In the genomic region with DNA sequence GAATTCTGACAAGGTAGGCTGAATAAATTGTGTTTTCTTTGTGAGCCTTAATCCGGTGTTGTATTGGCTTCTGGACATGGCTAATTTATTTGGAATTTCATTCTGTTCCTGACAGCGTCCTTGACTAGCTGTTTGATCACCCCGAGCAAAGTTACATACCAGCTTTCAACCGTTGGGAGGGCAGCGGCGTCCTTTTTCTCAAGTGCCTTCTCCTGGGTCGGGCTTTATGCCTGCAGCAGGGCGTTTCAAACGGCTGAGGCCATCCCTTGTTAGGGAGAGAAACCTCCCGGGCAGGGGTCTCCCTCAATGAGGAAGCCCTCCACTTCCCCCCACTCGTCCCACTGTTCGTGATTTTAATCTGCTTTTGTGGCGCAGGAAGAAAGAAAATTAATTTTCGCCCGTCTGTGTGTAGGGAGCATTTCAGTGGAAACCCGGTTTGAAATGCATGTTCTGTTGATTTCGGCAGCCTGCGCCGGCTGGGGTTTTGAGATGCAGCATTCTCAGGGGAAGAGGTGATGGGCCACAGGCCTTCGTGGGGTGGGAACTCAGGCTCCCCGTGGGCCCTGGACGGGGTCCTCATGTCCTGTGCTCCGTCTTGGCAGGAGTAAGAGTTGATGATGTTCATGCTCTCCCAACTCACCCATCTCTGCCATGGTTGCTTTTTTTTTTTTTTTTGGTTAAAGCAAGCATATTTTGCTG, we compare ENCODE assay signal across 28 cellular contexts. TPM values are rescaled to one million over a fixed set of nuclear protein-coding genes. Genes with fewer than 3 reads are reported as not detected.
DNase-seq lines count a peak whose midpoint lies in the region; ATAC-seq, FAIRE-seq and TF ChIP-seq lines count a peak whose summit lies in the region.
"Had no signal": no experiment of that assay in that cellular context is flagged by ENCODE, and none has a peak within 500 bp of the region (broad histone marks: within the 10 kb centered on the region; RNA-seq: fewer than 3 reads in every experiment).

No MANE protein-coding gene starts in this region.

- H3K79me2 ChIP-seq in H1 (ENCODE audit: control insufficient read depth in 1 of 2, insufficient read depth in 2 of 2, low read length in 2 of 2): no peaks in the 10 kb centered on the region

- no peak overlapping the region for H3K4ac ChIP-seq in H1 (replicated peaks; ENCODE audit: insufficient read length, low read depth, low read length)

- intact Hi-C loops in Right ventricle myocardium inferior (cut with DNase I): no loop called here

- no peak overlapping the region; the same call in 1 of the 2 replicates for H2BK20ac ChIP-seq in H1 (ENCODE audit: low read length)

- WGBS in H1 (ENCODE audit: extremely low coverage in 1 of 2, insufficient coverage in 1 of 2, insufficient read length in 1 of 2, insufficient replicate concordance in 2 of 2, low coverage in 1 of 2, low lambda C conversion rate in 2 of 2, missing lambda C conversion rate in 1 of 2), 2 experiments: 72% methylated on average over 22 of the region's 23 CpGs; no CpG with 5 or more reads in 1 of the 2 experiments

- ATAC-seq in Right ventricle myocardium inferior: no peak
- ATAC-seq in HG02884 (IDR thresholded peaks at IDR 0.05; ENCODE audit: unreplicated experiment): no peak
- ATAC-seq in GM21515 (IDR thresholded peaks at IDR 0.05; ENCODE audit: unreplicated experiment): no peak
- ATAC-seq: activated CD8-positive, alpha-beta T cell treated with anti-CD3 and anti-CD28 coated beads for 36 hours; left ventricle myocardium superior; naive thymus-derived CD4-positive, alpha-beta T cell had no signal

- POLR2A ChIA-PET in H1 (lab: Charles Lee; ENCODE audit: partially characterized antibody): interaction anchor here (0.6 to 1.2 kb wide), 2 partner anchors 47 to 494 kb away, joined by 4 read pairs; no protein-coding TSS in a partner anchor

- no peaks in the 10 kb centered on the region for H3K27me3 Mint-ChIP-seq in osteocyte (ENCODE audit: unreplicated experiment)

- H4K5ac ChIP-seq in H1 (ENCODE audit: insufficient read length, low read depth, low read length): no peak overlapping the region

- no peak overlapping the region for H3K56ac ChIP-seq in H1 (replicated peaks; ENCODE audit: insufficient read length, low read depth, low read length)

- peaks cover 30% of the 10 kb centered on the region for H3K4me1 Mint-ChIP-seq in osteocyte (ENCODE audit: unreplicated experiment)
- H3K4me1 Mint-ChIP-seq: central memory CD8-positive, alpha-beta T cell had no signal

- no peak overlapping the region; the same call in 1 of the 2 replicates for H3K18ac ChIP-seq in H1 (ENCODE audit: extremely low read depth, low read length)

- TF ChIP-seq RAD21 in H1 (IDR thresholded peaks at IDR 0.05 in 1 of 2, conservative IDR thresholded peaks at IDR 0.05 in 1 of 2; ENCODE audit: low read depth in 2 of 2, low read length in 2 of 2): no peak

- H2BK120ac ChIP-seq in H1 (replicated peaks; ENCODE audit: low read depth, low read length): no peak overlapping the region

- peaks cover 5% of the 10 kb centered on the region for H3K36me3 Mint-ChIP-seq in osteocyte (ENCODE audit: unreplicated experiment)

- H2BK15ac ChIP-seq in H1 (ENCODE audit: low read length): no peak overlapping the region

- no peak overlapping the region for H3K23ac ChIP-seq in H1 (ENCODE audit: insufficient read length)

- H3K9me3 Mint-ChIP-seq in osteocyte (ENCODE audit: unreplicated experiment): peaks cover 8% of the 10 kb centered on the region

- H3K4me1 ChIP-seq in right atrium auricular region (peaks cover 0 to 26% of the 10 kb centered on the region in 2 donors), H1 (replicated peaks in 1 of 4; ENCODE audit: control insufficient read depth in 3 of 4, insufficient read depth in 4 of 4, low read length in 3 of 4) (peaks cover 0 to 10% (median 5%) of the 10 kb centered on the region in 4 experiments)

- H3K27ac Mint-ChIP-seq in osteocyte (ENCODE audit: unreplicated experiment): peak overlapping the region; percentile 45
- H3K27ac Mint-ChIP-seq: activated CD8-positive, alpha-beta T cell treated with anti-CD3 and anti-CD28 coated beads for 36 hours; activated naive CD4-positive, alpha-beta T cell treated with anti-CD3 and anti-CD28 coated beads, Interleukin-2, amount 50 U/mL, for 72 hours; activated T-helper 2 cell treated with anti-CD3 and anti-CD28 coated beads, Interferon-gamma antibody, Interleukin-2, Interleukin-4, amounts not matched to agents 10 μg/mL and 5 μg/mL and 100 μg/mL, durations not matched to agents 14 hours and 24 hours and 36 hours; dendritic cell treated with granulocyte-macrophage colony-stimulating factor and Interleukin-4, amounts not matched to agents 40 ng/mL and 50 ng/mL, for 4 days; naive thymus-derived CD4-positive, alpha-beta T cell; T-helper 2 cell treated with Interferon-gamma antibody and Interleukin-4, amounts not matched to agents 5 μg/mL and 100 μg/mL, for 36 hours had no signal

- H3K4me3 ChIP-seq in right atrium auricular region (no peak overlapping the region), H1 (ENCODE audit: extremely low read depth in 1 of 4, insufficient read depth in 2 of 4, low read depth in 3 of 4, low read length in 4 of 4) (no peak overlapping the region)
- H3K4me3 ChIP-seq: ovary, vagina had no signal

- H2AFZ ChIP-seq in H1 (ENCODE audit: low read length): peak overlapping the region; percentile 67

- TF ChIP-seq EP300 in H1 (IDR thresholded peaks at IDR 0.05; ENCODE audit: borderline replicate concordance in 1 of 2, low read depth in 2 of 2, low read length in 2 of 2): no peak

- H3K79me1 ChIP-seq in H1 (ENCODE audit: low read depth, low read length): no peaks in the 10 kb centered on the region

- peak overlapping the region in 1 of 2 experiments; percentile 11; a peak in 1 of 4 replicates for H3K4me2 ChIP-seq in H1 (ENCODE audit: insufficient read depth in 1 of 2, low read depth in 2 of 2, low read length in 2 of 2)

- CTCF ChIA-PET in H1 (lab: Charles Lee; ENCODE audit: partially characterized antibody): interaction anchor here (0.6 to 1.6 kb wide), 5 partner anchors 21 to 503 kb away, joined by 3 to 5 read pairs (median 4); no protein-coding TSS in a partner anchor

- DNase-seq in right atrium auricular region (ENCODE audit: low spot score) (no peak), Right ventricle myocardium inferior (ENCODE audit: missing footprints) (no peak), H1 (ENCODE audit: low read depth in 1 of 2, low spot score in 2 of 2) (no peak), osteocyte (ENCODE audit: extremely low spot score, unreplicated experiment) (no peak), H4 (ENCODE audit: low spot score) (no peak), iPS-NIHi7 (ENCODE audit: extremely low spot score) (no peak)
- DNase-seq: activated CD8-positive, alpha-beta T cell treated with anti-CD3 and anti-CD28 coated beads for 36 hours; HCEC 1CT; left ventricle myocardium superior; midbrain; MV-4-11; naive thymus-derived CD4-positive, alpha-beta T cell; NCI-H1436 treated with DMSO at 0.1 percent for 48 hours; NCI-H446 treated with DMSO at 0.1 percent for 48 hours; ovary; stimulated activated CD4-positive, alpha-beta T cell treated with anti-CD3 and anti-CD28 coated beads, Interleukin-12 subunit alpha, Interleukin-12 subunit beta, amount 100 ng/mL, for 4 hours; stimulated activated CD4-positive, alpha-beta T cell treated with anti-CD3 and anti-CD28 coated beads, Interleukin-4, amount 100 ng/mL, for 1 hour had no signal

- TF ChIP-seq CTCF in right atrium auricular region (IDR thresholded peaks at IDR 0.05) (no peak), H1 (IDR thresholded peaks at IDR 0.05; ENCODE audit: control extremely low read depth in 1 of 3, insufficient read depth in 1 of 3, low read depth in 1 of 3, low read length in 3 of 3) (no peak), osteocyte (IDR thresholded peaks at IDR 0.05) (no peak)

- H3K27me3 ChIP-seq in right atrium auricular region: no peaks in the 10 kb centered on the region
- H3K27me3 ChIP-seq in H1 (replicated peaks in 1 of 4; ENCODE audit: control insufficient read depth in 3 of 4, extremely low read depth in 1 of 4, insufficient read depth in 3 of 4, low read length in 3 of 4): no peaks in the 10 kb centered on the region
- H3K27me3 ChIP-seq: ovary, vagina had no signal

- no peaks in the 10 kb centered on the region for H3K9me3 ChIP-seq in right atrium auricular region
- H3K9me3 ChIP-seq in H1 (ENCODE audit: insufficient read depth in 2 of 2, low read depth in 1 of 2, low read length in 1 of 2): peaks cover 0 to 3% of the 10 kb centered on the region in 2 experiments; a peak in 1 of 4 replicates
- H3K9me3 ChIP-seq: ovary, vagina had no signal

- TF ChIP-seq POLR2A in H1 (IDR thresholded peaks at IDR 0.05; ENCODE audit: control extremely low read depth in 1 of 2, low read depth in 2 of 2, low read length in 2 of 2): no peak

- H3K27ac ChIP-seq in right atrium auricular region (peak overlapping the region; percentile 16 to 36), H1 (ENCODE audit: low read depth, low read length) (no peak overlapping the region)
- H3K27ac ChIP-seq: ovary, vagina had no signal

- H2BK12ac ChIP-seq in H1 (ENCODE audit: low read depth, low read length): no peak overlapping the region

- H3K36me3 ChIP-seq in right atrium auricular region: no peaks in the 10 kb centered on the region
- no peaks in the 10 kb centered on the region for H3K36me3 ChIP-seq in H1 (ENCODE audit: control insufficient read depth in 2 of 4, insufficient read depth in 4 of 4, low read length in 3 of 4)
- H3K36me3 ChIP-seq: ovary, vagina had no signal

- no peak overlapping the region for H3K4me3 Mint-ChIP-seq in osteocyte (ENCODE audit: unreplicated experiment)
- H3K4me3 Mint-ChIP-seq: activated CD8-positive, alpha-beta T cell treated with anti-CD3 and anti-CD28 coated beads for 36 hours; central memory CD8-positive, alpha-beta T cell; dendritic cell treated with granulocyte-macrophage colony-stimulating factor and Interleukin-4, amounts not matched to agents 40 ng/mL and 50 ng/mL, for 4 days; naive thymus-derived CD4-positive, alpha-beta T cell; T-helper 2 cell treated with Interferon-gamma antibody and Interleukin-4, amounts not matched to agents 5 μg/mL and 100 μg/mL, for 36 hours had no signal

- FAIRE-seq in H1 (lab: Jason Lieb, UNC): no peak
- FAIRE-seq: islet of Langerhans had no signal

- H3K14ac ChIP-seq in H1 (ENCODE audit: insufficient read length): no peak overlapping the region

- no peaks in the 10 kb centered on the region for H3K23me2 ChIP-seq in H1 (ENCODE audit: low read depth, low read length)

- no peak overlapping the region for H2BK5ac ChIP-seq in H1 (ENCODE audit: low read depth, low read length)

- no peak overlapping the region for H4K91ac ChIP-seq in H1 (replicated peaks; ENCODE audit: insufficient read length, low read length)

- no peak overlapping the region; the same call in 1 of the 2 replicates for H4K8ac ChIP-seq in H1 (ENCODE audit: extremely low read depth, insufficient read depth, low read length)

- no peak overlapping the region for H3K9ac ChIP-seq in H1 (replicated peaks in 1 of 4; ENCODE audit: extremely low read depth in 1 of 4, low read depth in 3 of 4, low read length in 3 of 4)

- no peak overlapping the region for H2AK5ac ChIP-seq in H1 (ENCODE audit: low read depth, low read length)

- no peaks in the 10 kb centered on the region for H4K20me1 ChIP-seq in H1 (replicated peaks in 1 of 2; ENCODE audit: control insufficient read depth in 1 of 2, insufficient read depth in 2 of 2, low read length in 2 of 2)

RNA-seq across cellular contexts. Expression of gene SMIM38, which starts 2.8 kb away (rescaled TPM):
- total RNA-seq in right atrium auricular region (under 1 TPM in 1 of 2 donors, not detected in 1; 0.35 TPM), Right ventricle myocardium inferior (0.11 TPM), osteocyte (0.73 and 1.0 TPM in 2 replicates)
- total RNA-seq in H1 (2021; fragmentation: NEBNext Ultra II Directional; extraction: Animal tissue kit (Norgen Biotek cat#: 25700)): 0.15 and 0.20 TPM in 2 replicates
- 0.17 TPM in 2 replicates for polyA plus RNA-seq in H1 (2011; rRNA removed)
- polyA plus RNA-seq in H1 (2011; cell fraction: cytosol; rRNA removed): 0.13 TPM
- polyA plus RNA-seq in H1 (2011; cell fraction: nucleus; rRNA removed): 1.6 TPM
- 0.26 to 0.81 TPM (median 0.35 TPM) in 4 replicates for polyA plus RNA-seq in H1 (2012, experiment 1 of 2)
- polyA plus RNA-seq in H1 (2012, experiment 2 of 2): not detected
- 0.04 TPM for polyA plus RNA-seq in H1 (2013, experiment 1 of 2)
- 0.07 TPM for polyA plus RNA-seq in H1 (2013, experiment 2 of 2)
- polyA minus RNA-seq in H1 (2011; rRNA and poly(A)+ RNA removed): 0.38 and 0.44 TPM in 2 replicates
- polyA minus RNA-seq in H1 (2011; cell fraction: cytosol; rRNA and poly(A)+ RNA removed): 0.51 TPM
- 0.60 TPM for polyA minus RNA-seq in H1 (2011; cell fraction: nucleus; rRNA and poly(A)+ RNA removed)
- not detected in 2 replicates for total RNA-seq in H4 (2014; rRNA removed; shearing (Covaris generic))
- total RNA-seq: G401, HT-29, left ventricle myocardium superior had no signal
- polyA plus RNA-seq: naive thymus-derived CD4-positive, alpha-beta T cell had no signal
